ENCODE assay signal across 9 cellular contexts in the genomic region with DNA sequence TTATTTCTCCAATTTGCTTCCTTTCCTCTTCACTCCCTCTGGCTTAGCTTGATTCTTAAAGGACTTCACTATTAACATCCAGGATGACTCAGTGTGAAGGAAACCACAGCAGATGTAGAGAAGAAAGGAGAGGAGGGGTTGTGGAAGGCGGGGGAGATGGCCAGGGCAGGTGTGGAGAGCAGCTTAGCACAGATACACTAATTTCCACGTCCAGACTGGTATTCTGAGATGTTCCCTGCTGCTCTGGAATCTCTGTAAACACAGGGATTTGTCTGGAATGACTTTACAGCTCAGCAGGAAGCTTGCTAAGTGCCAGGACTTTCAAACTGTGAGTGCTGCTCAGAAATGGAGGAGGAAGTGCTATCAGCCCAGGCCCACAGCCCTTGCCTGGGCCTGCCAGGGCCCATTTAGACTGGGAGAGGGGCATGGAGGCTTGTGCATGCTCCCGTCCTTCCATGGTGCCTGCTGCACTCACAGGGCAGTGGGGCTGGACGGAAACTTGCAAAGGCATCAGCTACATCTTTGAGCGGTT.
A peak's percentile ranks its signal among the peaks of the same experiment; 100 is the strongest.
DNase-seq lines count a peak whose midpoint lies in the region; ATAC-seq and TF ChIP-seq lines count a peak whose summit lies in the region.
"Had no signal": no experiment of that assay in that cellular context is flagged by ENCODE, and none has a peak within 500 bp of the region (broad histone marks: within the 10 kb centered on the region; RNA-seq: fewer than 3 reads in every experiment).

No MANE protein-coding gene starts in this region.

- ATAC-seq in HG03571 (IDR thresholded peaks at IDR 0.05; ENCODE audit: unreplicated experiment) (no peak), left lobe of liver (no peak)
- ATAC-seq: activated CD4-positive, alpha-beta T cell treated with anti-CD3 and anti-CD28 coated beads for 36 hours had no signal

- in situ Hi-C loops in KBM-7 (cut with MboI; ENCODE audit: low pct_unique_long_range_greater_than_20kb, low sequenced_read_pairs) (no loop called here), astrocyte of the cerebellum (cut with HindIII; ENCODE audit: low sequenced_read_pairs) (no loop called here)

- no peak for TF ChIP-seq CTCF in astrocyte of the cerebellum (IDR thresholded peaks at IDR 0.05; ENCODE audit: low read depth, low read length, missing control alignments)

- DNase-seq in COLO829 (ENCODE audit: low spot score), result peak; percentile 8
- peak; percentile 20 for DNase-seq in KBM-7
- peak; percentile 99 for DNase-seq in astrocyte of the cerebellum (ENCODE audit: low read depth)
- peak; percentile 31 for DNase-seq in kidney glomerular epithelial cell (lab: John Stamatoyannopoulos, UW)
- DNase-seq in OCI-M2 (lab: John Stamatoyannopoulos, UW; ENCODE audit: unreplicated experiment), result no peak
- no peak for DNase-seq in HT-29 (ENCODE audit: low spot score)
- no peak for DNase-seq in left lobe of liver (ENCODE audit: low spot score)
- DNase-seq: activated CD4-positive, alpha-beta T cell treated with anti-CD3 and anti-CD28 coated beads for 36 hours had no signal

- H3K4me3 ChIP-seq in astrocyte of the cerebellum (ENCODE audit: low read depth, low read length), result no peak overlapping the region

Comparison
In these comparisons a context has a peak if more than half of its experiments do, and no peak if none do; other contexts are left out.
1. DNase-seq: peak in COLO829 (single experiment), KBM-7 (single experiment), astrocyte of the cerebellum (single experiment) and kidney glomerular epithelial cell (single experiment); none in OCI-M2 (single experiment), HT-29 (single experiment) and left lobe of liver (single experiment).